In genomic region chr14:67469954-67470353, GRCh38 we compare ENCODE assay signal across 28 cellular contexts. TPM values are rescaled to one million over a fixed set of nuclear protein-coding genes. Genes with fewer than 3 reads are reported as not detected.
"Had no signal": no experiment of that assay in that cellular context is flagged by ENCODE, and none has a peak within 500 bp of the region (broad histone marks: within the 10 kb centered on the region; RNA-seq: fewer than 3 reads in every experiment).

No MANE protein-coding gene starts in this region.

- ATAC-seq: activated T-cell treated with anti-CD3 and anti-CD28 coated beads, Interleukin-2, amount 50 U/mL, for 4 hours; esophagus mucosa; sciatic nerve; upper lobe of right lung had no signal

- H3K4me3 ChIP-seq: hepatocyte, left ventricle myocardium inferior, SK-N-MC, smooth muscle cell, thyroid gland, upper lobe of right lung had no signal

- FAIRE-seq: endothelial cell of umbilical vein had no signal

- H3K9me3 Mint-ChIP-seq: activated T-cell treated with anti-CD3 and anti-CD28 coated beads, Interleukin-2, amount 50 U/mL, for 4 hours; neural crest cell; stimulated activated naive CD8-positive, alpha-beta T cell treated with anti-CD3 and anti-CD28 coated beads, Interleukin-15, Interleukin-2, amounts not matched to agents 100 ng/mL and 50 ng/mL, for 24 hours had no signal

- H3K27me3 ChIP-seq: brain microvascular endothelial cell, hepatocyte, thyroid gland, upper lobe of right lung had no signal

- DNase-seq: activated CD4-positive, alpha-beta T cell treated with anti-CD3 and anti-CD28 coated beads for 1 hour; activated CD4-positive, alpha-beta T cell treated with anti-CD3 and anti-CD28 coated beads, Interleukin-2, amount 50 U/mL, for 4 hours; activated CD8-positive, alpha-beta memory T cell treated with anti-CD3 and anti-CD28 coated beads for 24 hours; activated CD8-positive, alpha-beta memory T cell treated with anti-CD3 and anti-CD28 coated beads, Interleukin-2, amount 50 U/mL, for 4 hours; activated naive CD4-positive, alpha-beta T cell treated with Interleukin-2 at 50 U/mL for 16 hours; activated T-cell treated with anti-CD3 and anti-CD28 coated beads, Interleukin-2, amount 50 U/mL, for 4 hours; anterior cingulate cortex; brain microvascular endothelial cell; caudate nucleus; effector memory CD4-positive, alpha-beta T cell; foreskin melanocyte; glutamatergic neuron; kidney glomerular epithelial cell; left ventricle myocardium inferior; occipital lobe; stimulated activated CD4-positive, alpha-beta T cell treated with anti-CD3 and anti-CD28 coated beads, Interleukin-4, amount 100 ng/mL, for 1 hour; SW 1271; T-helper 9 cell; thyroid gland; upper lobe of right lung had no signal

- H3K4me3 Mint-ChIP-seq: activated T-cell treated with anti-CD3 and anti-CD28 coated beads, Interleukin-2, amount 50 U/mL, for 4 hours; neural crest cell; stimulated activated naive CD8-positive, alpha-beta T cell treated with anti-CD3 and anti-CD28 coated beads, Interleukin-15, Interleukin-2, amounts not matched to agents 100 ng/mL and 50 ng/mL, for 24 hours had no signal

- H3K4me1 ChIP-seq: left ventricle myocardium inferior, thyroid gland, upper lobe of right lung had no signal

- H3K36me3 ChIP-seq: brain microvascular endothelial cell, left ventricle myocardium inferior, thyroid gland, upper lobe of right lung had no signal

- H3K27me3 Mint-ChIP-seq: stimulated activated naive CD8-positive, alpha-beta T cell treated with anti-CD3 and anti-CD28 coated beads, Interleukin-15, Interleukin-2, amounts not matched to agents 100 ng/mL and 50 ng/mL, for 24 hours had no signal

- H3K4me1 Mint-ChIP-seq: neural crest cell had no signal

- H3K27ac ChIP-seq: brain microvascular endothelial cell, hepatocyte, left ventricle myocardium inferior, SK-N-MC, thyroid gland, upper lobe of right lung had no signal

- H3K27ac Mint-ChIP-seq: stimulated activated naive CD8-positive, alpha-beta T cell treated with anti-CD3 and anti-CD28 coated beads, Interleukin-15, Interleukin-2, amounts not matched to agents 100 ng/mL and 50 ng/mL, for 24 hours had no signal

- H3K9me3 ChIP-seq: left ventricle myocardium inferior, thyroid gland, upper lobe of right lung had no signal

RNA-seq across cellular contexts. Expression of gene TMEM229B, which starts 18.6 kb away (rescaled TPM):
- total RNA-seq: endothelial cell of umbilical vein had no signal

RNA-seq across cellular contexts. Expression of gene PLEK2, which starts 58.0 kb away (rescaled TPM):
- total RNA-seq: left ventricle myocardium inferior, neural crest cell had no signal
